In genomic region chr10:25142465-25142864, GRCh38 we compare ENCODE assay signal across 1 cellular context.
TF ChIP-seq lines count a peak whose summit lies in the region.

No MANE protein-coding gene starts in this region.

TF ChIP-seq in K562, 482 proteins besides CTCF, POLR2A, EP300 and RAD21 (continued from another document):
- TF ChIP-seq TRIM28 (IDR thresholded peaks at IDR 0.05) (no peak), SP1 (CRISPR knock-in tag; IDR thresholded peaks at IDR 0.05) (no peak), CREM (IDR thresholded peaks at IDR 0.05; ENCODE audit: low read depth) (peak; percentile 41; the same call in 1 of the 2 replicates), NFIX (CRISPR knock-in tag; IDR thresholded peaks at IDR 0.05; ENCODE audit: low read depth) (no peak), ZNF224 (CRISPR knock-in tag; IDR thresholded peaks at IDR 0.05) (no peak), DLX4 (CRISPR knock-in tag; IDR thresholded peaks at IDR 0.05) (no peak), ZC3H8 (IDR thresholded peaks at IDR 0.05) (no peak)
TF ChIP-seq in K562: peak in this region for 3.
